In the genomic region with DNA sequence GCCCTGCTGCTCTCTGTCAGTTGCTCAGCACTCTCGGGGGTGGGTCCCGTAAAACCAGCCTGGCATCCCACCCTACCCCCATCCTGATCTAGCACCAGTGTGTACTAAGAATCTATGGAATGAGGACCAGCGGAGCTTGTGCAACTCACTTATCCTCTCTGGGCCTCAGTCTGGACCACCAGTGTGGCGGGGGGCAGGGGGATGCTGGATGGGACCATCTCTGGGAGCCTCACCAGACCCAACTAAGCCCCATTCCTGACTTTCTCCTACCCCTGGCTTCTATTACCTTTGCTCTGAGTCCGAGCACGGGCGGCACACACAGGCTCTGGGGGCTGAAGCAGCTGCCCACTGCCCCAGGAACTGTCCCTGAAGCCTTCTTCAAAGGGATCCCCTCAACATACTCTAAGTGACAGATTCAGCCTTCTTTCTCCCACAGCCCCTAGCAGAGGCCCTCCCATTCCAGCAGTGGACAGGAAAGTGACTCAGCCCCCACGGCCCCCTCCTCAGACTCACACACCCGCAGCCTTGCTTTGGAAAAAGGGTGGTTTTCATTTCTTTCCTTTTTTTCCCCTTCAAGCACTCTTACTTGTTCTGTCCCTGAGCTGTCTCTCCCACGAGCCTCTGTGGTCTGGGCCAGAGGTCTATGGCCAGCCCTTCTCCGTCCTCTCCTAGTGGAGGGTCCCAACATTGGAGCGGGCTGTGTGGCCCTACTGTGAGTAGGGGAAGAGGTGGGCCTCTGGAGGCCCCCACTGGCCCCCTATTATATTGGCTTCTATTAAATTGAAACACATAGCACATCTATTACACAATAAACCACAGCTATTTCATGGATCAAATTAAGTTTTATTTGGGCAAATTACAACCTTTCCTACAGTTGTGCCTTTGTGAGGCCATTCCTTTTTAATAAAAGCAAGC, we compare ENCODE assay signal across 8 cellular contexts.
DNase-seq lines count a peak whose midpoint lies in the region; ATAC-seq and TF ChIP-seq lines count a peak whose summit lies in the region.

No MANE protein-coding gene starts in this region.

- H3K27me3 ChIP-seq in adipocyte (replicated peaks; ENCODE audit: control insufficient read depth, insufficient read depth, low read length): no peaks in the 10 kb centered on the region
- no peaks in the 10 kb centered on the region for H3K27me3 ChIP-seq in heart right ventricle
- H3K27me3 ChIP-seq in sigmoid colon: no peaks in the 10 kb centered on the region

- ATAC-seq in heart right ventricle: peak in 6 of 8 donors; percentile 4 to 32 (median 23)
- no peak for ATAC-seq in HG03432 (IDR thresholded peaks at IDR 0.05; ENCODE audit: unreplicated experiment)

- no peak for TF ChIP-seq POLR2A in sigmoid colon (IDR thresholded peaks at IDR 0.05)

- H3K4me3 ChIP-seq in adipocyte (ENCODE audit: low read length) (peak overlapping the region; percentile 21), heart right ventricle (peak overlapping the region in 1 of 10 donors; percentile 9), sigmoid colon (no peak overlapping the region)

- TF ChIP-seq EP300 in sigmoid colon (IDR thresholded peaks at IDR 0.05): no peak

- H3K27ac ChIP-seq in heart right ventricle: peak overlapping the region; percentile 62 to 86 (median 80)
- H3K27ac ChIP-seq in sigmoid colon: peak overlapping the region; percentile 69 to 79 (median 72)

- WGBS in heart right ventricle, 2 donors: 75 to 79% methylated on average over 12 of the region's 12 CpGs
- WGBS in sigmoid colon, 2 donors: 76 to 80% methylated on average over 12 of the region's 12 CpGs

- H3K4me1 ChIP-seq in adipocyte (ENCODE audit: control insufficient read depth, insufficient read depth, low read length): peaks cover 90% of the 10 kb centered on the region
- H3K4me1 ChIP-seq in heart right ventricle: peaks cover 13 to 38% (median 24%) of the 10 kb centered on the region in 9 donors
- H3K4me1 ChIP-seq in sigmoid colon: peaks cover 0 to 26% (median 25%) of the 10 kb centered on the region in 4 donors

- peak overlapping the region; percentile 91 for H3K9ac ChIP-seq in adipocyte (ENCODE audit: low read length)

- TF ChIP-seq CTCF in heart right ventricle (IDR thresholded peaks at IDR 0.05): no peak
- TF ChIP-seq CTCF in sigmoid colon (IDR thresholded peaks at IDR 0.05): no peak

- intact Hi-C loops in heart right ventricle (cut with DNase I) (loop anchor here in 3 of 10 donors (1.0 to 5.0 kb wide), 3 partner anchors 35 to 41 kb away; no protein-coding TSS in a partner anchor), sigmoid colon (cut with DNase I) (loop anchor here (5.0 kb wide), 1 partner anchor 40 kb away; no protein-coding TSS in a partner anchor)

- H3K9me3 ChIP-seq in adipocyte (ENCODE audit: control insufficient read depth, low read length) (no peaks in the 10 kb centered on the region), heart right ventricle (no peaks in the 10 kb centered on the region), sigmoid colon (no peaks in the 10 kb centered on the region)

- DNase-seq in ELR (ENCODE audit: low read depth) (peak; percentile 47), adipocyte (ENCODE audit: low read depth) (peak; percentile 83), heart right ventricle (no peak), sigmoid colon (no peak), ureter (ENCODE audit: low spot score) (no peak), globus pallidus (ENCODE audit: low spot score) (no peak)
- no peak for DNase-seq in activated CD4-positive, alpha-beta T cell treated with anti-CD3 and anti-CD28 coated beads, Interleukin-2, amount 50 U/mL, for 1 hour

- H3K36me3 ChIP-seq in adipocyte (ENCODE audit: control insufficient read depth, insufficient read depth, low read length, severe bottlenecking): no peaks in the 10 kb centered on the region
- H3K36me3 ChIP-seq in heart right ventricle: no peaks in the 10 kb centered on the region
- H3K36me3 ChIP-seq in sigmoid colon: no peaks in the 10 kb centered on the region

Comparison
In these comparisons a context has a peak if more than half of its experiments do, and no peak if none do; other contexts are left out.
1. DNase-seq: peak in ELR (single experiment) and adipocyte (single experiment); none in heart right ventricle (0 of 2), sigmoid colon (single experiment), activated CD4-positive, alpha-beta T cell treated with anti-CD3 and anti-CD28 coated beads, Interleukin-2, amount 50 U/mL, for 1 hour (single experiment), ureter (single experiment) and globus pallidus (single experiment).